18 cellular contexts compared by ENCODE assay signal in genomic region chr7:43482679-43483252, GRCh38.
"Had no signal": no experiment of that assay in that cellular context is flagged by ENCODE, and none has a peak within 500 bp of the region (broad histone marks: within the 10 kb centered on the region; RNA-seq: fewer than 3 reads in every experiment).

No MANE protein-coding gene starts in this region.

- DNase-seq: activated CD4-positive, alpha-beta T cell treated with anti-CD3 and anti-CD28 coated beads, Interleukin-2, amount 10 ng/mL, durations not matched to agents 24 days and 14 days; activated CD4-positive, CD25-positive, alpha-beta regulatory T cell; activated CD8-positive, alpha-beta T cell treated with anti-CD3 and anti-CD28 coated beads for 36 hours; activated naive CD4-positive, alpha-beta T cell treated with Interleukin-2 at 50 U/mL for 16 hours; activated naive CD8-positive, alpha-beta T cell treated with anti-CD3 and anti-CD28 coated beads, Interleukin-2, amount 10 ng/mL, durations not matched to agents 7 days and 5 days; activated T-cell treated with anti-CD3 and anti-CD28 coated beads, Interleukin-2, amount 50 U/mL, for 24 hours; cortex of kidney; effector CD4-positive, alpha-beta T cell; esophagus squamous epithelium; glutamatergic neuron; stimulated activated CD4-positive, alpha-beta T cell treated with anti-CD3 and anti-CD28 coated beads, Interleukin-2, amount 100 ng/mL, for 24 hours; stimulated activated naive CD4-positive, alpha-beta T cell treated with Interleukin-2 at 50 U/mL for 16 hours; T-helper 1 cell; T-helper 9 cell had no signal

- H3K27me3 ChIP-seq: esophagus squamous epithelium, right atrium auricular region, thyroid gland had no signal

- H3K36me3 ChIP-seq: esophagus squamous epithelium, prostate gland, right atrium auricular region, thyroid gland had no signal

- H3K4me1 ChIP-seq: esophagus squamous epithelium, prostate gland, right atrium auricular region had no signal

- H3K4me3 ChIP-seq: esophagus squamous epithelium, prostate gland, right atrium auricular region, thyroid gland had no signal

- H3K27ac ChIP-seq: esophagus squamous epithelium, prostate gland, right atrium auricular region had no signal

- ATAC-seq: activated CD8-positive, alpha-beta T cell treated with anti-CD3 and anti-CD28 coated beads for 36 hours had no signal

- H3K9me3 ChIP-seq: esophagus squamous epithelium, prostate gland, right atrium auricular region, thyroid gland had no signal

- FAIRE-seq: islet of Langerhans had no signal
